In genomic region chr18:49849331-49850217, GRCh38 we compare ENCODE assay signal across 8 cellular contexts. TPM values are rescaled to one million over a fixed set of nuclear protein-coding genes. Genes with fewer than 3 reads are reported as not detected.
DNase-seq lines count a peak whose midpoint lies in the region; ATAC-seq and TF ChIP-seq lines count a peak whose summit lies in the region.

No MANE protein-coding gene starts in this region.

- H3K4me1 Mint-ChIP-seq in naive thymus-derived CD8-positive, alpha-beta T cell = peaks cover 0 to 2% (median 0%) of the 10 kb centered on the region in 4 donors

- DNase-seq in AG08396 (ENCODE audit: low spot score) (peak; percentile 85), LHCN-M2 (ENCODE audit: low read depth) (peak; percentile 99), SW 1271 (lab: John Stamatoyannopoulos, UW) (peak; percentile 84 to 90), iPS-NIHi7 (ENCODE audit: extremely low spot score) (peak; percentile 92), GM20000 (ENCODE audit: low spot score) (no peak), AML-193 (lab: John Stamatoyannopoulos, UW) (no peak)
- DNase-seq in naive thymus-derived CD8-positive, alpha-beta T cell = no peak

- no peak overlapping the region for H3K4me3 Mint-ChIP-seq in naive thymus-derived CD8-positive, alpha-beta T cell

- peaks cover 4 to 41% (median 23%) of the 10 kb centered on the region in 5 donors for H3K27me3 Mint-ChIP-seq in naive thymus-derived CD8-positive, alpha-beta T cell

- POLR2A ChIA-PET in naive thymus-derived CD8-positive, alpha-beta T cell (lab: Charles Lee) = no interaction called here

- no peak for TF ChIP-seq CTCF in GM20000 (IDR thresholded peaks at IDR 0.05; ENCODE audit: extremely low read depth, missing control alignments)

- no peaks in the 10 kb centered on the region for H3K9me3 Mint-ChIP-seq in naive thymus-derived CD8-positive, alpha-beta T cell

- H3K27ac Mint-ChIP-seq in naive thymus-derived CD8-positive, alpha-beta T cell = peak overlapping the region in 1 of 10 donors; percentile 18

- no peak for ATAC-seq in naive thymus-derived CD8-positive, alpha-beta T cell
- no peak for ATAC-seq in HG03159 (IDR thresholded peaks at IDR 0.05; ENCODE audit: unreplicated experiment)

- H3K36me3 Mint-ChIP-seq in naive thymus-derived CD8-positive, alpha-beta T cell = peaks cover 0 to 3% (median 0%) of the 10 kb centered on the region in 3 donors

RNA-seq across cellular contexts. Expression of gene ACAA2, which starts 36.2 kb away (rescaled TPM):
- total RNA-seq in LHCN-M2 (2014; rRNA removed) = 80.1 and 84.1 TPM in 2 replicates
- 87.2 TPM for polyA plus RNA-seq in LHCN-M2 (2012)
- 10 to 100 TPM; 27.2 to 27.5 TPM for total RNA-seq in naive thymus-derived CD8-positive, alpha-beta T cell
- polyA plus RNA-seq in naive thymus-derived CD8-positive, alpha-beta T cell = 100 to 1,000 TPM in 1 of 3 donors, 10 to 100 TPM in 2; 59.7 to 106 (median 74.3) TPM

Comparison
In these comparisons a context has a peak if more than half of its experiments do, and no peak if none do; other contexts are left out.
1. DNase-seq: peak in AG08396 (single experiment), LHCN-M2 (single experiment), SW 1271 (2 of 2) and iPS-NIHi7 (single experiment); none in GM20000 (single experiment), naive thymus-derived CD8-positive, alpha-beta T cell (0 of 10) and AML-193 (0 of 2).